In the genomic region with DNA sequence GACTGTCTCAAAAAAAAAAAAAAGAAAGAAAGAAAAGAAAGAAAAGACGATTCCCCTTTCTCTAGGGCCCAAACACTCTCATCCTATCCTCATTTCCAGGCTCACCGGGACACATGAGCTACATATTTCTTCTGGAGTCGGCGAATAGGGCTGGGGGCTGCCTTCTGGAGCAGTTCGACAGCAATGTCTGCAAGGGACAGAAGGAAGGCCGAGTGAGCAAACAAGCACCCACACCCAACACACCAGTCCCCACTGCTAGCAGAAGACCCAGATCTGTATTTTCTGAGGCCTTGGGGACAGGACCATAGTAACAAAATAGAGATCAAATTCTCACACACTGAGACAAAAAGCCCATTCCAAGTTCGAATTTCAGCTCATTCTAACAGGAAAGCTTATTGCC, we compare ENCODE assay signal across 1 cellular context.
TF ChIP-seq lines count a peak whose summit lies in the region.

No MANE protein-coding gene starts in this region.

TF ChIP-seq in GM23338, 12 proteins besides CTCF, POLR2A, EP300 and RAD21 (continued from another document):
- TF ChIP-seq ZNF462 (CRISPR knock-in tag; IDR thresholded peaks at IDR 0.05) (no peak), NANOG (IDR thresholded peaks at IDR 0.05; ENCODE audit: borderline replicate concordance) (no peak), EZH2 (IDR thresholded peaks at IDR 0.05; ENCODE audit: low read depth, unreplicated experiment) (no peak)
